ENCODE assay signal across 1 cellular context in the genomic region with DNA sequence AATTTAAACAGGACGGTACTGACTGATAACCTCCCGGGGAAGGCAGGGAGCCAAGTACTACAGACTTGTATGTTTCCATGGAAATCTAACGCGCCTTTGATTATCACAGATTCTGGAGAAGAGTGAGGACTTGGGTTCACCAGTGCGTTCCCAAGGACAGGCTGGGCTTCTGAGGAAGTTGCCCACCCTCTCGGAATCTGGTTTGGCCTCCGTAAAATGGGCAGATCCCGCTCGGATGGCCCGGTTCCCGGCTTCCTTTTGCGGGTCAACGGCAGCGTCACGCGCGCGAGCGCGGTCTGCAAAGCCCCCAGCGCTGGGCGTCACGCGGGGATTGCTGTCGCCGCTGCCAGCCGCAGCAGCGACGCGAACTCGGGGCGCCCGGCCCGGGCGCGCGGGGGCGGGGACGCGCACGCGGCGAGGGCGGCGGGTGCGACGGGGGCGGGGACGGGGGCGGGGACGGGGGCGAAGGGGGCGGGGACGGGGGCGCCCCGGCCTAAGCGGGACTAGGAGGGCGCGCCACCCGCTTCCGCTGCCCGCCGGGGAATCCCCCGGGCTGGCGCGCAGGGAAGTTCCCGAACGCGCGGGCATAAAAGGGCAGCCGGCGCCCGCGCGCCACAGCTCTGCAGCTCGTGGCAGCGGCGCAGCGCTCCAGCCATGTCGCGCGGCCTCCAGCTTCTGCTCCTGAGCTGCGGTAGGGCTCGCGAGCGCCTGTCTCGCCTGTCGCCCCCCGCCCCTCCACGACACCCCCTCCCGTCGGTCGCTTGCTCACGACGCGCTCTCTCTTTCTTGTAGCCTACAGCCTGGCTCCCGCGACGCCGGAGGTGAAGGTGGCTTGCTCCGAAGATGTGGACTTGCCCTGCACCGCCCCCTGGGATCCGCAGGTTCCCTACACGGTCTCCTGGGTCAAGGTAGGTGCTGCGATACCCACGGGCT.
TF ChIP-seq lines count a peak whose summit lies in the region.

Gene CD83 (plus strand): TSS at position 615 of the 933 bp plus-strand sequence. CDS start 40 bp downstream, at position 655.

TF ChIP-seq in HEK293, 187 proteins besides CTCF, POLR2A, EP300 and RAD21 (continued from another document):
- TF ChIP-seq ZNF266 (tag by site-specific recombination; IDR thresholded peaks at IDR 0.05; ENCODE audit: low read depth): no peak; the same call in 1 of the 2 replicates
- TF ChIP-seq SP2 (tag by site-specific recombination; IDR thresholded peaks at IDR 0.05): no peak
- TF ChIP-seq ZNF341 (tag by site-specific recombination; IDR thresholded peaks at IDR 0.05; ENCODE audit: low read depth): 0 out of 2 replicates have a peak, but pooled peaks have one; percentile 28
- TF ChIP-seq PATZ1 (tag by site-specific recombination; IDR thresholded peaks at IDR 0.05): 0 out of 2 replicates have a peak, but pooled peaks have one; percentile 64
- 0 out of 2 replicates have a peak, but pooled peaks have one; percentile 26 for TF ChIP-seq ZFP37 (tag by site-specific recombination; IDR thresholded peaks at IDR 0.05)
- TF ChIP-seq ZNF24 (tag by site-specific recombination; IDR thresholded peaks at IDR 0.05): no peak
- TF ChIP-seq ZNF48 (tag by site-specific recombination; IDR thresholded peaks at IDR 0.05): no peak
- no peak for TF ChIP-seq ZNF530 (tag by site-specific recombination; IDR thresholded peaks at IDR 0.05; ENCODE audit: low read depth)
- TF ChIP-seq ZNF174 (tag by site-specific recombination; IDR thresholded peaks at IDR 0.05): no peak
- TF ChIP-seq, protein P1, sequence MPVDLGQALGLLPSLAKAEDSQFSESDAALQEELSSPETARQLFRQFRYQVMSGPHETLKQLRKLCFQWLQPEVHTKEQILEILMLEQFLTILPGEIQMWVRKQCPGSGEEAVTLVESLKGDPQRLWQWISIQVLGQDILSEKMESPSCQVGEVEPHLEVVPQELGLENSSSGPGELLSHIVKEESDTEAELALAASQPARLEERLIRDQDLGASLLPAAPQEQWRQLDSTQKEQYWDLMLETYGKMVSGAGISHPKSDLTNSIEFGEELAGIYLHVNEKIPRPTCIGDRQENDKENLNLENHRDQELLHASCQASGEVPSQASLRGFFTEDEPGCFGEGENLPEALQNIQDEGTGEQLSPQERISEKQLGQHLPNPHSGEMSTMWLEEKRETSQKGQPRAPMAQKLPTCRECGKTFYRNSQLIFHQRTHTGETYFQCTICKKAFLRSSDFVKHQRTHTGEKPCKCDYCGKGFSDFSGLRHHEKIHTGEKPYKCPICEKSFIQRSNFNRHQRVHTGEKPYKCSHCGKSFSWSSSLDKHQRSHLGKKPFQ (tag by site-specific recombination; IDR thresholded peaks at IDR 0.05): no peak
- no peak for TF ChIP-seq ZNF843 (tag by site-specific recombination; IDR thresholded peaks at IDR 0.05)
- no peak for TF ChIP-seq MYNN (tag by site-specific recombination; IDR thresholded peaks at IDR 0.05; ENCODE audit: borderline replicate concordance)
- TF ChIP-seq ZNF394 (tag by site-specific recombination; IDR thresholded peaks at IDR 0.05; ENCODE audit: borderline replicate concordance): no peak
- peak; percentile 81 for TF ChIP-seq GLIS1 (tag by site-specific recombination; IDR thresholded peaks at IDR 0.05)
- TF ChIP-seq KLF9 (tag by site-specific recombination; IDR thresholded peaks at IDR 0.05; ENCODE audit: low read depth): peak; percentile 58
- no peak for TF ChIP-seq ZNF112 (tag by site-specific recombination; IDR thresholded peaks at IDR 0.05)
- TF ChIP-seq GLIS2 (tag by site-specific recombination; IDR thresholded peaks at IDR 0.05): peak; percentile 92
- no peak for TF ChIP-seq ZNF529 (tag by site-specific recombination; IDR thresholded peaks at IDR 0.05; ENCODE audit: insufficient replicate concordance)
- TF ChIP-seq, protein P2, sequence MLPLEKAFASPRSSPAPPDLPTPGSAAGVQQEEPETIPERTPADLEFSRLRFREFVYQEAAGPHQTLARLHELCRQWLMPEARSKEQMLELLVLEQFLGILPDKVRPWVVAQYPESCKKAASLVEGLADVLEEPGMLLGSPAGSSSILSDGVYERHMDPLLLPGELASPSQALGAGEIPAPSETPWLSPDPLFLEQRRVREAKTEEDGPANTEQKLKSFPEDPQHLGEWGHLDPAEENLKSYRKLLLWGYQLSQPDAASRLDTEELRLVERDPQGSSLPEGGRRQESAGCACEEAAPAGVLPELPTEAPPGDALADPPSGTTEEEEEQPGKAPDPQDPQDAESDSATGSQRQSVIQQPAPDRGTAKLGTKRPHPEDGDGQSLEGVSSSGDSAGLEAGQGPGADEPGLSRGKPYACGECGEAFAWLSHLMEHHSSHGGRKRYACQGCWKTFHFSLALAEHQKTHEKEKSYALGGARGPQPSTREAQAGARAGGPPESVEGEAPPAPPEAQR (tag by site-specific recombination; IDR thresholded peaks at IDR 0.05): no peak
- no peak for TF ChIP-seq ZNF175 (tag by site-specific recombination; IDR thresholded peaks at IDR 0.05)
- no peak for TF ChIP-seq PRDM1 (tag by site-specific recombination; IDR thresholded peaks at IDR 0.05)
- peak; percentile 41 for TF ChIP-seq ZIC2 (tag by site-specific recombination; IDR thresholded peaks at IDR 0.05)
- no peak for TF ChIP-seq ZNF274 (IDR thresholded peaks at IDR 0.05; ENCODE audit: low read length)
- TF ChIP-seq ZNF274 (tag by site-specific recombination; IDR thresholded peaks at IDR 0.05; ENCODE audit: borderline replicate concordance): no peak
- TF ChIP-seq ZNF677 (tag by site-specific recombination; IDR thresholded peaks at IDR 0.05): no peak
- no peak for TF ChIP-seq REST (tag by site-specific recombination; IDR thresholded peaks at IDR 0.05)
- peak; percentile 80 for TF ChIP-seq ZNF335 (tag by site-specific recombination; conservative IDR thresholded peaks at IDR 0.05)
- TF ChIP-seq ZNF426 (tag by site-specific recombination; IDR thresholded peaks at IDR 0.05): no peak
